In the genomic region with DNA sequence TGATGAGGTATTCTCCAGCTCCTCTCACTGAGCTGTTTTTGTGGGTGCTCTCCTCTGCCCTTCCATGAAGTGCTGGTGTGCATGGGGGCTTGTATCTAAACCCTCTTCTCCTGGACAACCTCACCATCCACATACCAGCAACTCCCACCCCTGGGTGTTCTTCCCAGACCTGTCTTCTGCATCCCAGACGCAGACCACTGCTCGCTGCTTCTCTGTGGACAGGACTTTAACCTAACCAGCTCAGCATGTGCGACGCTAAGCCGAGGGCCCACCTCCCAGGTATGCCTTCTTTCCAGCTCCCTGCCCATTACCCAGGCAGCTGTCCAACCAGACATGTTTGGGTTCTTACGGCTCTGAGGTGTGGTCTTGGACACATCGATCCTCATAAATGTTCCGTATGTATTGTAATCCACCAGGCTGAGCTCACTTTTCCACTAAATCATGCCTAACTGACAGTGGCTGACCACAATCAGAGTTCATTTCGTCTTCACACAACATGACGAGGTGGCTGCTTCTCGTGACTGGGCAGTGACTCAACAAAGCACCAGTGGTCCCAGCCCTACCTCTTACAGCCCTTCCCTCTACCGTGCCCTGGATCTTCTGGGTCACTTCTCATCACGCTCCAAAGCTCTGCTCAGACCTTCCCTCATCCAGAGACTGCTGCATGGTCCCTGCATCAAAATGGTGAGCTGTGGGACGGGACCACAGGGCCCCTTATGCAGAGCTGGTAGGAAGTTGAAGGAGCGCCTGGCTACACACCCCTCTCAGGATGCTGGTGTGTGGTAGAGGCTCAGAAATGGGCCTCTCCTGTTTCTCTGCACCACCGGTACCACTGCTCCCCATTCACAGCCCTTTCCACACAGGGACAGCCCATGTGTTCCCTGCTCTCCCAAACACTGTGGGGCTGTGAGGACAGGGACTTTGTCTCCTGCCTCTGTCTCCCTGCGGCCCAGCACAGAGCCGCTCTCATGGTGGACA, we compare ENCODE assay signal across 11 cellular contexts. TPM values are rescaled to one million over a fixed set of nuclear protein-coding genes. Genes with fewer than 3 reads are reported as not detected.
DNase-seq lines count a peak whose midpoint lies in the region; ATAC-seq, FAIRE-seq and TF ChIP-seq lines count a peak whose summit lies in the region.
"Had no signal": no experiment of that assay in that cellular context is flagged by ENCODE, and none has a peak within 500 bp of the region (broad histone marks: within the 10 kb centered on the region; RNA-seq: fewer than 3 reads in every experiment).

No MANE protein-coding gene starts in this region.

- CTCF ChIA-PET in A549 (lab: Yijun Ruan, JAX), result interaction anchor here (0.8 to 2.3 kb wide), 5 partner anchors 13 to 25 kb away, joined by 3 to 15 read pairs (median 3); no protein-coding TSS in a partner anchor

- no peak overlapping the region for H3K4me3 ChIP-seq in A549
- H3K4me3 ChIP-seq in astrocyte (ENCODE audit: insufficient read depth, low read depth, low read length), result no peak overlapping the region

- FAIRE-seq in A549 (lab: Jason Lieb, UNC) (no peak), astrocyte (lab: Jason Lieb, UNC) (peak; percentile 75)

- peak overlapping the region; percentile 27 for H2AFZ ChIP-seq in astrocyte (ENCODE audit: low read depth, low read length)

- no peak for TF ChIP-seq POLR2A in A549 (IDR thresholded peaks at IDR 0.05; ENCODE audit: low read length)

- no peaks in the 10 kb centered on the region for H3K79me2 ChIP-seq in astrocyte (ENCODE audit: insufficient read depth, low read length)

- DNase-seq in A549 (ENCODE audit: low read depth in 1 of 2, low spot score in 1 of 2), result no peak
- DNase-seq in HS-27A (ENCODE audit: low read depth), result peak; percentile 77
- DNase-seq in astrocyte (ENCODE audit: low read depth), result peak; percentile 95
- DNase-seq in kidney tubule cell (ENCODE audit: low spot score), result peak; percentile 84
- no peak for DNase-seq in G401 (ENCODE audit: low spot score)
- DNase-seq: AML-193; effector CD4-positive, alpha-beta T cell had no signal

- no peak overlapping the region for H3K9ac ChIP-seq in astrocyte (ENCODE audit: low read length)

- H3K27me3 ChIP-seq in astrocyte (ENCODE audit: insufficient read depth, low read length), result peaks cover 6% of the 10 kb centered on the region

- H3K27ac ChIP-seq in A549 (no peak overlapping the region), astrocyte (ENCODE audit: low read depth, low read length) (no peak overlapping the region)

- no peak for TF ChIP-seq EP300 in A549 (IDR thresholded peaks at IDR 0.05)

- H3K4me1 Mint-ChIP-seq in astrocyte (ENCODE audit: low read depth, unreplicated experiment), result peaks cover 4% of the 10 kb centered on the region

- 80% methylated on average over 18 of the region's 18 CpGs for WGBS in A549 (ENCODE audit: missing lambda C conversion rate)

- no peak overlapping the region for H3K4me3 Mint-ChIP-seq in astrocyte (ENCODE audit: unreplicated experiment)
- H3K4me3 Mint-ChIP-seq: activated naive CD4-positive, alpha-beta T cell treated with anti-CD3 and anti-CD28 coated beads, Interleukin-2, amount 50 U/mL, for 24 hours had no signal

- no peaks in the 10 kb centered on the region for H4K20me1 ChIP-seq in astrocyte (ENCODE audit: insufficient read depth, low read length)

- TF ChIP-seq RAD21 in A549 (conservative IDR thresholded peaks at IDR 0.05 in 1 of 2, IDR thresholded peaks at IDR 0.05 in 1 of 2), result no peak

- H3K4me1 ChIP-seq in A549 (0 out of 3 replicates have a peak, but pooled peaks cover under 1% of the 10 kb centered on the region), astrocyte (ENCODE audit: insufficient read depth, low read length) (peaks cover 14% of the 10 kb centered on the region)

- no peak for TF ChIP-seq CTCF in A549 (IDR thresholded peaks at IDR 0.05)
- TF ChIP-seq CTCF in astrocyte (IDR thresholded peaks at IDR 0.05; ENCODE audit: insufficient read depth, low read depth, low read length), result no peak

- H3K4me2 ChIP-seq in A549 (no peak overlapping the region), astrocyte (ENCODE audit: low read length) (peak overlapping the region; percentile 47)

- ATAC-seq in A549, result peak; percentile 38 to 40; a peak in 4 of 6 replicates
- ATAC-seq in GM19324 (IDR thresholded peaks at IDR 0.05; ENCODE audit: low FRiP score, unreplicated experiment), result no peak
- no peak for ATAC-seq in GM18511 (IDR thresholded peaks at IDR 0.05; ENCODE audit: unreplicated experiment)
- ATAC-seq in HG02981 (IDR thresholded peaks at IDR 0.05; ENCODE audit: unreplicated experiment), result no peak

- POLR2A ChIA-PET in A549 (lab: Yijun Ruan, JAX), result interaction anchor here (1.7 kb wide), 1 partner anchor 23 kb away, joined by 4 read pairs; the partner anchor contains the start of gene BBLN

- no peak overlapping the region for H3K27ac Mint-ChIP-seq in astrocyte (ENCODE audit: unreplicated experiment)
- H3K27ac Mint-ChIP-seq: activated naive CD4-positive, alpha-beta T cell treated with anti-CD3 and anti-CD28 coated beads, Interleukin-2, amount 50 U/mL, for 24 hours had no signal

- in situ Hi-C loops in G401 (cut with HindIII; ENCODE audit: low sequenced_read_pairs), result no loop called here

- no peaks in the 10 kb centered on the region for H3K9me3 ChIP-seq in A549
- peaks cover 5% of the 10 kb centered on the region for H3K9me3 ChIP-seq in astrocyte (ENCODE audit: insufficient read depth, low read depth, low read length)

- H3K9me3 Mint-ChIP-seq in astrocyte (ENCODE audit: unreplicated experiment), result peaks cover 8% of the 10 kb centered on the region
- H3K9me3 Mint-ChIP-seq: activated naive CD4-positive, alpha-beta T cell treated with anti-CD3 and anti-CD28 coated beads, Interleukin-2, amount 50 U/mL, for 24 hours had no signal

- H3K36me3 ChIP-seq in astrocyte (ENCODE audit: insufficient read depth, low read length), result no peaks in the 10 kb centered on the region

- H3K36me3 Mint-ChIP-seq in astrocyte (ENCODE audit: low read depth, unreplicated experiment), result no peaks in the 10 kb centered on the region
- H3K36me3 Mint-ChIP-seq: activated naive CD4-positive, alpha-beta T cell treated with anti-CD3 and anti-CD28 coated beads, Interleukin-2, amount 50 U/mL, for 24 hours had no signal

- H3K27me3 Mint-ChIP-seq in astrocyte (ENCODE audit: low read depth, unreplicated experiment), result peaks cover 28% of the 10 kb centered on the region

TF ChIP-seq in A549, 52 proteins besides CTCF, POLR2A, EP300 and RAD21:
- no peak for TF ChIP-seq ZFP36 (IDR thresholded peaks at IDR 0.05; ENCODE audit: borderline replicate concordance, partially characterized antibody)
- TF ChIP-seq MAFK (IDR thresholded peaks at IDR 0.05; ENCODE audit: partially characterized antibody), result no peak

RNA-seq across cellular contexts. Expression of gene PTGES2, which starts 9.6 kb away (rescaled TPM):
- polyA plus RNA-seq in A549 (2011; rRNA removed), result 79.8 and 94.5 TPM in 2 replicates
- polyA plus RNA-seq in A549 (2012; cell fraction: cytosol; rRNA removed), result 191 and 205 TPM in 2 replicates
- 242 and 295 TPM in 2 replicates for polyA plus RNA-seq in A549 (2012; cell fraction: nucleus; rRNA removed)
- 92.6 to 97.2 TPM (median 94.1 TPM) in 3 replicates for polyA plus RNA-seq in A549 (2017; fragmentation: RNase III; extraction: RNeasy Plus Mini Kit Qiagen cat#74134 plus additional on column Dnase treatment)
- polyA minus RNA-seq in A549 (2011; rRNA and poly(A)+ RNA removed), result 95.4 and 96.9 TPM in 2 replicates
- 44.1 and 44.4 TPM in 2 replicates for total RNA-seq in astrocyte
- total RNA-seq in G401 (2014; rRNA removed; shearing (Covaris generic)), result 85.7 and 122 TPM in 2 replicates

RNA-seq across cellular contexts. Expression of gene LCN2, which starts 12.1 kb away (rescaled TPM):
- polyA plus RNA-seq in A549 (2011; rRNA removed), result 11.9 and 18.1 TPM in 2 replicates
- 0.89 and 0.93 TPM in 2 replicates for polyA plus RNA-seq in A549 (2012; cell fraction: cytosol; rRNA removed)
- polyA plus RNA-seq in A549 (2012; cell fraction: nucleus; rRNA removed), result 0.55 and 1.0 TPM in 2 replicates
- polyA plus RNA-seq in A549 (2017; fragmentation: RNase III; extraction: RNeasy Plus Mini Kit Qiagen cat#74134 plus additional on column Dnase treatment), result 2.3 to 3.0 TPM (median 2.6 TPM) in 3 replicates
- polyA minus RNA-seq in A549 (2011; rRNA and poly(A)+ RNA removed), result 5.7 and 7.4 TPM in 2 replicates
- total RNA-seq in astrocyte, result not detected in 2 replicates
- 13.5 TPM in 1 of 2 replicates, not detected in the other for total RNA-seq in G401 (2014; rRNA removed; shearing (Covaris generic))

RNA-seq across cellular contexts. Expression of gene BBLN, which starts 23.0 kb away (rescaled TPM):
- polyA plus RNA-seq in A549 (2011; rRNA removed) (23.0 and 23.8 TPM in 2 replicates), A549 (2017; fragmentation: RNase III; extraction: RNeasy Plus Mini Kit Qiagen cat#74134 plus additional on column Dnase treatment) (23.3 to 28.1 TPM (median 26.0 TPM) in 3 replicates)
- polyA plus RNA-seq in A549 (2012; cell fraction: cytosol; rRNA removed), result 39.6 and 58.1 TPM in 2 replicates
- polyA plus RNA-seq in A549 (2012; cell fraction: nucleus; rRNA removed), result 36.5 and 39.0 TPM in 2 replicates
- 8.4 and 8.9 TPM in 2 replicates for polyA minus RNA-seq in A549 (2011; rRNA and poly(A)+ RNA removed)
- 47.3 and 56.6 TPM in 2 replicates for total RNA-seq in astrocyte
- 121 and 125 TPM in 2 replicates for total RNA-seq in G401 (2014; rRNA removed; shearing (Covaris generic))

RNA-seq across cellular contexts. Expression of gene CIZ1, which starts 54.3 kb away (rescaled TPM):
- polyA plus RNA-seq in A549 (2011; rRNA removed) (39.2 and 50.3 TPM in 2 replicates), A549 (2017; fragmentation: RNase III; extraction: RNeasy Plus Mini Kit Qiagen cat#74134 plus additional on column Dnase treatment) (83.0 to 93.6 TPM (median 92.5 TPM) in 3 replicates)
- 40.3 and 49.3 TPM in 2 replicates for polyA plus RNA-seq in A549 (2012; cell fraction: cytosol; rRNA removed)
- 87.4 and 112 TPM in 2 replicates for polyA plus RNA-seq in A549 (2012; cell fraction: nucleus; rRNA removed)
- 47.2 and 76.6 TPM in 2 replicates for polyA minus RNA-seq in A549 (2011; rRNA and poly(A)+ RNA removed)
- total RNA-seq in astrocyte, result 110 and 117 TPM in 2 replicates
- 13.7 and 17.5 TPM in 2 replicates for total RNA-seq in G401 (2014; rRNA removed; shearing (Covaris generic))

Comparison
In these comparisons a context has a peak if more than half of its experiments do, and no peak if none do; other contexts are left out.
1. ATAC-seq: peak in A549 (2 of 2); none in GM19324 (single experiment), GM18511 (single experiment) and HG02981 (single experiment).
2. DNase-seq: peak in HS-27A (single experiment), astrocyte (single experiment) and kidney tubule cell (single experiment); none in A549 (0 of 2) and G401 (single experiment).